In genomic region chr10:64182671-64183070, GRCh38 we compare ENCODE assay signal across 28 cellular contexts.
A peak's percentile ranks its signal among the peaks of the same experiment; 100 is the strongest.
DNase-seq lines count a peak whose midpoint lies in the region; ATAC-seq, FAIRE-seq and TF ChIP-seq lines count a peak whose summit lies in the region.
"Had no signal": no experiment of that assay in that cellular context is flagged by ENCODE, and none has a peak within 500 bp of the region (broad histone marks: within the 10 kb centered on the region; RNA-seq: fewer than 3 reads in every experiment).

No MANE protein-coding gene starts in this region.

- no peaks in the 10 kb centered on the region for H3K9me1 ChIP-seq in K562 (ENCODE audit: control insufficient read depth, insufficient read depth, low read length)

- ATAC-seq in A549 (no peak), K562 (no peak)
- ATAC-seq: GM12878 had no signal

- DNase-seq in A549 (ENCODE audit: low read depth in 1 of 2, low spot score in 1 of 2) (no peak), K562 (ENCODE audit: extremely low read depth in 1 of 4, low spot score in 3 of 4) (no peak), kidney (no peak), globus pallidus (ENCODE audit: low spot score) (no peak), caudate nucleus (lab: John Stamatoyannopoulos, UW) (no peak), GM20000 (ENCODE audit: low spot score) (no peak), NCI-H2171 (lab: John Stamatoyannopoulos, UW) (no peak)
- DNase-seq: 8988T; ACHN; BE2C; C1 segment of cervical spinal cord; CD4-positive, alpha-beta memory T cell; CD4-positive, CD25-positive, alpha-beta regulatory T cell; CD8-positive, alpha-beta memory T cell; COR-L47; DMS 273 treated with DMSO at 0.1 percent for 48 hours; DMS153; DMS53; DMS79; DND-41; EL; GDM1 had no signal

- intact Hi-C loops in K562 (cut with micrococcal nuclease) (no loop called here), kidney (cut with DNase I) (no loop called here)

- H3K9me3 ChIP-seq in A549 = no peaks in the 10 kb centered on the region
- H3K9me3 ChIP-seq in K562 (replicated peaks; ENCODE audit: control insufficient read depth, insufficient read depth, low read depth, low read length) = 0 out of 2 replicates have a peak, but pooled peaks cover 1% of the 10 kb centered on the region
- H3K9me3 ChIP-seq in kidney (ENCODE audit: control insufficient read depth in 1 of 2, low read length in 2 of 2) = no peaks in the 10 kb centered on the region
- H3K9me3 ChIP-seq: BE2C, BLaER1 had no signal

- TF ChIP-seq RAD21 in A549 (conservative IDR thresholded peaks at IDR 0.05 in 1 of 2, IDR thresholded peaks at IDR 0.05 in 1 of 2) (no peak), K562 (CRISPR knock-in tag; conservative IDR thresholded peaks at IDR 0.05 in 1 of 2, IDR thresholded peaks at IDR 0.05 in 1 of 2) (no peak)

- H3K9ac ChIP-seq in K562 (ENCODE audit: insufficient read depth in 1 of 2, low read depth in 2 of 2, low read length in 2 of 2) (no peak overlapping the region), kidney (ENCODE audit: low read length in 2 of 2) (no peak overlapping the region)
- H3K9ac ChIP-seq: BLaER1 had no signal

- H3K27ac ChIP-seq in A549 (no peak overlapping the region), K562 (ENCODE audit: extremely low read depth, low read depth, low read length) (no peak overlapping the region), kidney (ENCODE audit: low read depth in 2 of 2, low read length in 2 of 2) (no peak overlapping the region), caudate nucleus (ENCODE audit: low read depth, low read length) (no peak overlapping the region)
- H3K27ac ChIP-seq: BLaER1 had no signal

- H3K4me1 ChIP-seq in A549 = no peaks in the 10 kb centered on the region
- no peaks in the 10 kb centered on the region for H3K4me1 ChIP-seq in K562 (replicated peaks in 1 of 2; ENCODE audit: control insufficient read depth in 2 of 2, insufficient read depth in 2 of 2, low read length in 2 of 2)
- H3K4me1 ChIP-seq in kidney (ENCODE audit: control insufficient read depth in 1 of 2, insufficient read depth in 1 of 2, low read depth in 1 of 2, low read length in 2 of 2) = no peaks in the 10 kb centered on the region
- H3K4me1 ChIP-seq: BLaER1 had no signal

- CTCF ChIA-PET in A549 (lab: Yijun Ruan, JAX) = no interaction called here
- CTCF ChIA-PET in K562 (lab: Yijun Ruan, JAX; ENCODE audit: low intra/inter-chr PET ratio) = no interaction called here

- in situ Hi-C loops in K562 (cut with MboI) = no loop called here

- BruUV-seq in K562 (replicated peaks; lab: Mats Ljungman, UMichigan) = no TSS peak

- TF ChIP-seq POLR2A in A549 (IDR thresholded peaks at IDR 0.05; ENCODE audit: low read length) (no peak), K562 (conservative IDR thresholded peaks at IDR 0.05) (no peak)

- no peak overlapping the region for H3K4me2 ChIP-seq in A549
- H3K4me2 ChIP-seq in K562 (ENCODE audit: insufficient read depth, low read length) = no peak overlapping the region
- H3K4me2 ChIP-seq: BLaER1 had no signal

- TF ChIP-seq EP300 in A549 (IDR thresholded peaks at IDR 0.05) = no peak
- TF ChIP-seq EP300 in K562 (IDR thresholded peaks at IDR 0.05; ENCODE audit: low read length) = no peak

- TF ChIP-seq CTCF in A549 (IDR thresholded peaks at IDR 0.05) = no peak
- no peak for TF ChIP-seq CTCF in K562 (IDR thresholded peaks at IDR 0.05 in 2 of 3, conservative IDR thresholded peaks at IDR 0.05 in 1 of 3; ENCODE audit: insufficient read depth in 2 of 3, low read depth in 1 of 3, low read length in 3 of 3)
- no peak for TF ChIP-seq CTCF in kidney (IDR thresholded peaks at IDR 0.05; ENCODE audit: borderline replicate concordance, extremely low read depth, insufficient read depth)
- TF ChIP-seq CTCF in GM20000 (IDR thresholded peaks at IDR 0.05; ENCODE audit: extremely low read depth, missing control alignments) = no peak

- H3K4me3 ChIP-seq in A549 (no peak overlapping the region), K562 (no peak overlapping the region), kidney (ENCODE audit: low read length in 2 of 2) (no peak overlapping the region)
- H3K4me3 ChIP-seq: BLaER1, GM12878 had no signal

- no peaks in the 10 kb centered on the region for H4K20me1 ChIP-seq in K562 (replicated peaks; ENCODE audit: control insufficient read depth, insufficient read depth, low read length)
- H4K20me1 ChIP-seq: BLaER1 had no signal

- H3K79me2 ChIP-seq in K562 (ENCODE audit: control insufficient read depth, insufficient read depth, low read length) = no peaks in the 10 kb centered on the region

- H3K27me3 ChIP-seq in K562 (ENCODE audit: control insufficient read depth in 2 of 2, insufficient read depth in 2 of 2, low read length in 2 of 2) = no peaks in the 10 kb centered on the region
- H3K27me3 ChIP-seq: BE2C, BLaER1 had no signal

- no peaks in the 10 kb centered on the region for H3K36me3 ChIP-seq in K562 (ENCODE audit: control insufficient read depth, insufficient read depth, low read length)
- no peaks in the 10 kb centered on the region for H3K36me3 ChIP-seq in kidney (ENCODE audit: control insufficient read depth in 1 of 2, insufficient read depth in 2 of 2, low read length in 2 of 2)
- H3K36me3 ChIP-seq: BE2C, BLaER1 had no signal

- no peak overlapping the region for H2AFZ ChIP-seq in K562 (ENCODE audit: low read depth, low read length)

- FAIRE-seq in A204.1 (lab: Jason Lieb, UNC) (peak; percentile 21), A549 (lab: Jason Lieb, UNC) (no peak), K562 (lab: Jason Lieb, UNC) (no peak), kidney (lab: Jason Lieb, UNC) (peak; percentile 29)
- FAIRE-seq: GM12878, GM12892, GM18507, GM19239 had no signal

- POLR2A ChIA-PET in A549 (lab: Yijun Ruan, JAX) = no interaction called here
- POLR2A ChIA-PET in K562 (lab: Yijun Ruan, JAX) = no interaction called here

TF ChIP-seq in A549, 52 proteins besides CTCF, POLR2A, EP300 and RAD21:
- no peak for TF ChIP-seq MAX (IDR thresholded peaks at IDR 0.05)
- TF ChIP-seq CBX8 (IDR thresholded peaks at IDR 0.05) = no peak
- no peak for TF ChIP-seq ZSCAN20 (CRISPR knock-in tag; IDR thresholded peaks at IDR 0.05)
- TF ChIP-seq, protein P1, sequence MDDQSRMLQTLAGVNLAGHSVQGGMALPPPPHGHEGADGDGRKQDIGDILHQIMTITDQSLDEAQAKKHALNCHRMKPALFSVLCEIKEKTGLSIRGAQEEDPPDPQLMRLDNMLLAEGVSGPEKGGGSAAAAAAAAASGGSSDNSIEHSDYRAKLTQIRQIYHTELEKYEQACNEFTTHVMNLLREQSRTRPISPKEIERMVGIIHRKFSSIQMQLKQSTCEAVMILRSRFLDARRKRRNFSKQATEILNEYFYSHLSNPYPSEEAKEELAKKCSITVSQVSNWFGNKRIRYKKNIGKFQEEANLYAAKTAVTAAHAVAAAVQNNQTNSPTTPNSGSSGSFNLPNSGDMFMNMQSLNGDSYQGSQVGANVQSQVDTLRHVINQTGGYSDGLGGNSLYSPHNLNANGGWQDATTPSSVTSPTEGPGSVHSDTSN (IDR thresholded peaks at IDR 0.05) = no peak
- peak; percentile 63 for TF ChIP-seq MAFK (IDR thresholded peaks at IDR 0.05; ENCODE audit: partially characterized antibody)

TF ChIP-seq in K562, 482 proteins besides CTCF, POLR2A, EP300 and RAD21:
- TF ChIP-seq ZNF316 (IDR thresholded peaks at IDR 0.05) = peak; percentile 61
- TF ChIP-seq BHLHE40 (IDR thresholded peaks at IDR 0.05; ENCODE audit: low read length) = no peak
- TF ChIP-seq C11orf30 (IDR thresholded peaks at IDR 0.05; ENCODE audit: low read depth) = peak; percentile 44; the same call in 1 of the 2 replicates
TF ChIP-seq in K562: peak in this region for 2.
